In the genomic region with DNA sequence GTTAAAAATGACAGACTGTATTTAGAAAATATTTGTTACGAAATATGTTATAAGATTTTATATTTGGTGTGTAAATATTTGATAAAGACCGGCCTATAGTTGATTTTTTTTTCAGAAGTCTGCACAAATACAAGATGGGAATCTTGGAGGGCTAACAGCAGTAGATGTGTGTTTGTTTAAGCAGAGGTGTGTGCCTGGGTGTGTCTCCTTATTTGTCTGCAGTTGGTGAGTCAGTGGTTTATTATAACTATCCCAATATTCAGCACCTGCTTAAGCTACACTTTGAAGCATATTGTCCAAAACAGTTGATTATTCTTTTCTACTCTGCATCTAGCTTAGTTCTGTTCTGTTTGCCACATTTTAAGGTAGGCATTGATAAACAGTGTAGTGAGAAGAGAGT, we compare ENCODE assay signal across 1 cellular context.
TF ChIP-seq lines count a peak whose summit lies in the region.

No MANE protein-coding gene starts in this region.

TF ChIP-seq in A549, 52 proteins besides CTCF, POLR2A, EP300 and RAD21 (continued from another document):
- TF ChIP-seq, protein P1, sequence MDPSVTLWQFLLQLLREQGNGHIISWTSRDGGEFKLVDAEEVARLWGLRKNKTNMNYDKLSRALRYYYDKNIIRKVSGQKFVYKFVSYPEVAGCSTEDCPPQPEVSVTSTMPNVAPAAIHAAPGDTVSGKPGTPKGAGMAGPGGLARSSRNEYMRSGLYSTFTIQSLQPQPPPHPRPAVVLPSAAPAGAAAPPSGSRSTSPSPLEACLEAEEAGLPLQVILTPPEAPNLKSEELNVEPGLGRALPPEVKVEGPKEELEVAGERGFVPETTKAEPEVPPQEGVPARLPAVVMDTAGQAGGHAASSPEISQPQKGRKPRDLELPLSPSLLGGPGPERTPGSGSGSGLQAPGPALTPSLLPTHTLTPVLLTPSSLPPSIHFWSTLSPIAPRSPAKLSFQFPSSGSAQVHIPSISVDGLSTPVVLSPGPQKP (IDR thresholded peaks at IDR 0.05; ENCODE audit: low read depth, low read length) = no peak
